ENCODE assay signal across 8 cellular contexts in the genomic region with DNA sequence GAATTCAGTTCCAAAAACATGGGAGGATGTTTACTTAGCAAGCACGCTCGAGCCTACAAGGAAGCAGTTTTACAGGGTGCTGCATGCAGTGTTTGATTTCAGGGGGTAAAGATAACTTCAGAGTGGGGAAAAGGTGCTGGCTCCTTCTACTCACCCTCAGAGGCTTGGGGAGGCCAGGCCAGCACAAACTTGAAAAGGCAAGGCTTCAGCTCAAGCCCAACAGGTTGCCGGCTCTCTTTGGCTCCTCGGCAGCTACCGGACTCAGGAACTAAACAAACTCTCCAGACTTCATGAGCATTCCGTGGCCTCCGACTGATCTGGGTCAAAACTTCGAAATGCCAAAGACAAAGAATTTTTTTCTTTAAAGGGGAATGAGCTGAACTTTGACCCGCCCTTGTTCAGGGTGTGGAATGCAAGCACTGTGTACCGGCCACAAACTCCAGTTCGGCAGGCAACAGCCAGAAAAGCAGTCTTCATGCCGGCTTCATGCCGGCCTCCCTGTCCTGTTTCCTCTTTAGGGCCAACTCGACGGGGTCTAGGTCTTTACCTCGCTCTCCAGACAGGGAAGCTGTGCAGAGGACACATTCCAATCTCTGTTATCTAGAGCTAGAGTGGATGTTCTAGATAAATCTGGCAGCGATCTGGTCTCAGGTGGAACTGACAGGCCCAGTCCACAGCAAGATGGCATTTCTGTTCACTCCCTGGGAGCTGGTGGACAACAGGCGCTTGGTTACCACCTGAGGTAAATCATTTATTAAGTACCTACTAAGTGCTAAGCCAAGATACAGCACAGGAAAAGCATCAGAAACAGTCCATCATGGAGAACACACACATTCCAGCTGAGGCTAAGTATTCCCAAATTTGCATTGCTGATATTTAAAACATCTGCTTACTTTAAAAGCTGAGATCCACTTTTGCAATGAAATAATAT.
DNase-seq lines count a peak whose midpoint lies in the region; ATAC-seq and TF ChIP-seq lines count a peak whose summit lies in the region.

No MANE protein-coding gene starts in this region.

- no peaks in the 10 kb centered on the region for H3K36me3 ChIP-seq in breast epithelium
- no peaks in the 10 kb centered on the region for H3K36me3 ChIP-seq in mucosa of descending colon (ENCODE audit: low read depth)
- no peaks in the 10 kb centered on the region for H3K36me3 ChIP-seq in vagina
- H3K36me3 ChIP-seq in SJCRH30: no peaks in the 10 kb centered on the region

- H3K27ac ChIP-seq in breast epithelium (peak overlapping the region; percentile 98), vagina (peak overlapping the region; percentile 94), SJCRH30 (no peak overlapping the region)

- no peak for ATAC-seq in left ventricle myocardium superior
- ATAC-seq in mucosa of descending colon: peak; percentile 58

- no peak for TF ChIP-seq POLR2A in breast epithelium (IDR thresholded peaks at IDR 0.05)
- no peak for TF ChIP-seq POLR2A in vagina (IDR thresholded peaks at IDR 0.05)

- H3K4me3 ChIP-seq in breast epithelium: peak overlapping the region; percentile 15 to 47 (median 28)
- no peak overlapping the region for H3K4me3 ChIP-seq in mucosa of descending colon
- H3K4me3 ChIP-seq in vagina: peak overlapping the region; percentile 14 to 34
- no peak overlapping the region for H3K4me3 ChIP-seq in SJCRH30

- intact Hi-C loops in cardiac septum (cut with DNase I) (loop anchor here (5.0 kb wide), 1 partner anchor 135 kb away; no protein-coding TSS in a partner anchor), left ventricle myocardium superior (cut with micrococcal nuclease) (no loop called here), breast epithelium (cut with DNase I; ENCODE audit: low total_unique reads) (loop anchor here (5.0 kb wide), 1 partner anchor 40 kb away; no protein-coding TSS in a partner anchor), mucosa of descending colon (cut with DNase I, micrococcal nuclease) (loop anchor here in 1 of 2 donors (5.0 kb wide), 1 partner anchor 135 kb away; no protein-coding TSS in a partner anchor), vagina (cut with DNase I) (loop anchor here (5.0 kb wide), 1 partner anchor 135 kb away; no protein-coding TSS in a partner anchor)

- H3K27me3 ChIP-seq in breast epithelium (no peaks in the 10 kb centered on the region), vagina (no peaks in the 10 kb centered on the region), SJCRH30 (no peaks in the 10 kb centered on the region)

- H3K9me3 ChIP-seq in breast epithelium (no peaks in the 10 kb centered on the region), mucosa of descending colon (no peaks in the 10 kb centered on the region), vagina (no peaks in the 10 kb centered on the region), SJCRH30 (replicated peaks) (no peaks in the 10 kb centered on the region)

- TF ChIP-seq CTCF in breast epithelium (IDR thresholded peaks at IDR 0.05) (no peak), mucosa of descending colon (IDR thresholded peaks at IDR 0.05) (no peak), vagina (IDR thresholded peaks at IDR 0.05) (no peak)

- DNase-seq in cardiac septum (ENCODE audit: low spot score): peak; percentile 74
- no peak for DNase-seq in left ventricle myocardium superior
- DNase-seq in breast epithelium (ENCODE audit: low spot score in 2 of 2): peak in 1 of 2 donors; percentile 39
- peak in 2 of 3 donors; percentile 69 to 80 for DNase-seq in mucosa of descending colon
- DNase-seq in vagina (ENCODE audit: extremely low spot score in 2 of 2): no peak
- no peak for DNase-seq in hepatic stellate cell (ENCODE audit: low spot score)
- no peak for DNase-seq in SJCRH30
- no peak for DNase-seq in SW 1271 (lab: John Stamatoyannopoulos, UW)

- peaks cover 17 to 31% of the 10 kb centered on the region in 2 donors for H3K4me1 ChIP-seq in breast epithelium
- peaks cover 53% of the 10 kb centered on the region for H3K4me1 ChIP-seq in mucosa of descending colon (ENCODE audit: low read depth)
- H3K4me1 ChIP-seq in vagina: peaks cover 79% of the 10 kb centered on the region
- no peaks in the 10 kb centered on the region for H3K4me1 ChIP-seq in SJCRH30

Comparison
In these comparisons a context has a peak if more than half of its experiments do, and no peak if none do; other contexts are left out.
1. DNase-seq: peak in cardiac septum (single experiment) and mucosa of descending colon (2 of 3); none in left ventricle myocardium superior (single experiment), vagina (0 of 2), hepatic stellate cell (single experiment), SJCRH30 (0 of 2) and SW 1271 (0 of 2).
2. H3K4me3 ChIP-seq: peak in breast epithelium (3 of 3) and vagina (2 of 2); none in mucosa of descending colon (single experiment) and SJCRH30 (single experiment).